Comparison of ENCODE assay signal across 8 cellular contexts in the genomic region with DNA sequence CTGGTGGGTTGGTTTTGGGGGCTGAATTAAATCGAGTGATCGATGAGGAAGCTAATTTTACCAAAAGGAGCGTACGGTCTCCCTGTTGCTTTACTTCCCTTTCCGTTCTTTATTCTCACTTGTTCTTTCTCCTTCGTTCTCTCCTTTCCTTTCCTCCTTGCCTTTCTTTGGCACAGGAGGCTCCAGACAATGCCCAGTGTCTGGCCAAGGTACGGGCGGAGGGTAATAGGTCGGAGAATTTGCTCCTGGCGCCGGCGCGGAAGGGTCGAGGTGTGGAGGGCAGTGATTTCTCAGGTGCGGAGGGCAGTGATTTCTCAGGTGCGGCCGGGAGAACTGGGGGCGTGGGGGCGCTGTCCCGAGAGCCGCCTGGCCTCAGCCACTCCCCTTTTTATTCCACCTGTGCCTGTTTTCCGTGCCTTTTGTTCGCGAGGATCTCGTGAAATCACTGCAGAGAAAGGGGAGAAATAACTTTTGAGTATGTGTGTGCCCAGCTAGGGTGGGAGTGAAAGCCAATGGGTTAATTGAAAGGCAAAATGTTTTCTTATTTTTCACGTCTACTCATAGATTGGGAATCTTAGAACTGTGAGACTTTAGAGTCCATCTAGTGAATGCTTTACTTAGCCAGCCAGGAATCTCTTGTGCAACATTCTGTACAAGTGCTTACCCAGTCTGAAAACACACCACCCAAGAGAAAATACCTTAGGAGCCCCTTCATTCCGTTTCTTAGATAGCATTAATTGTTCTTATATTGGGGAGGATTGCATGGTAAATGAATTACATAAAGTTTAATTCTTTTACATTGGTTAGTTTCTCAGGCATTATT. TPM values are rescaled to one million over a fixed set of nuclear protein-coding genes. Genes with fewer than 3 reads are reported as not detected.
DNase-seq lines count a peak whose midpoint lies in the region; ATAC-seq and TF ChIP-seq lines count a peak whose summit lies in the region.

No MANE protein-coding gene starts in this region.

- POLR2A ChIA-PET in MCF 10A (lab: Yijun Ruan, JAX), result interaction anchor here (0.9 to 4.9 kb wide), 27 partner anchors 8 to 788 kb away, joined by 3 to 51 read pairs (median 5); partner anchors contain the start of genes ARHGAP29, DNTTIP2 and DR1

- peak overlapping the region; percentile 78 for H3K27ac Mint-ChIP-seq in activated T-cell treated with anti-CD3 and anti-CD28 coated beads, Interleukin-2, amount 50 U/mL, for 72 hours
- peak overlapping the region; percentile 95 for H3K27ac Mint-ChIP-seq in MCF 10A (ENCODE audit: low read depth, unreplicated experiment)

- CTCF ChIA-PET in MCF 10A (lab: Yijun Ruan, JAX), result interaction anchor here (0.7 to 0.8 kb wide), 5 partner anchors 27 to 389 kb away, joined by 3 read pairs; no protein-coding TSS in a partner anchor

- H3K36me3 Mint-ChIP-seq in activated T-cell treated with anti-CD3 and anti-CD28 coated beads, Interleukin-2, amount 50 U/mL, for 72 hours (ENCODE audit: insufficient read depth in 2 of 2), result peaks cover 2 to 5% of the 10 kb centered on the region in 2 donors
- peaks cover 7% of the 10 kb centered on the region for H3K36me3 Mint-ChIP-seq in MCF 10A (ENCODE audit: insufficient read depth, unreplicated experiment)

- peaks cover 16 to 52% of the 10 kb centered on the region in 2 donors for H3K27me3 ChIP-seq in stomach smooth muscle (ENCODE audit: control insufficient read depth in 1 of 2, insufficient read depth in 2 of 2, low read length in 2 of 2)

- H3K4me1 ChIP-seq in stomach smooth muscle (ENCODE audit: control insufficient read depth, insufficient read depth, low read length), result peaks cover 9% of the 10 kb centered on the region

- no peak for ATAC-seq in activated T-cell treated with anti-CD3 and anti-CD28 coated beads, Interleukin-2, amount 50 U/mL, for 72 hours (replicated peaks in 1 of 2)

- peak overlapping the region in 1 of 2 donors; percentile 38 for H3K9ac ChIP-seq in stomach smooth muscle (ENCODE audit: low read length in 2 of 2)

- H3K4me1 Mint-ChIP-seq in activated T-cell treated with anti-CD3 and anti-CD28 coated beads, Interleukin-2, amount 50 U/mL, for 72 hours (ENCODE audit: low read depth), result peaks cover 18% of the 10 kb centered on the region
- H3K4me1 Mint-ChIP-seq in MCF 10A (ENCODE audit: insufficient read depth, unreplicated experiment), result peaks cover 36% of the 10 kb centered on the region

- H3K4me3 Mint-ChIP-seq in activated T-cell treated with anti-CD3 and anti-CD28 coated beads, Interleukin-2, amount 50 U/mL, for 72 hours, result peak overlapping the region; percentile 90 to 97
- peak overlapping the region; percentile 100 for H3K4me3 Mint-ChIP-seq in MCF 10A (ENCODE audit: unreplicated experiment)

- peak overlapping the region; percentile 70 to 78 for H3K4me3 ChIP-seq in stomach smooth muscle (ENCODE audit: low read length in 2 of 2)

- H3K9me3 Mint-ChIP-seq in activated T-cell treated with anti-CD3 and anti-CD28 coated beads, Interleukin-2, amount 50 U/mL, for 72 hours, result no peaks in the 10 kb centered on the region
- no peaks in the 10 kb centered on the region for H3K9me3 Mint-ChIP-seq in MCF 10A (ENCODE audit: unreplicated experiment)

- H3K27ac ChIP-seq in stomach smooth muscle (ENCODE audit: low read length), result no peak overlapping the region

- no peak for DNase-seq in activated T-cell treated with anti-CD3 and anti-CD28 coated beads, Interleukin-2, amount 50 U/mL, for 72 hours
- no peak for DNase-seq in activated T-cell treated with anti-CD3 and anti-CD28 coated beads, Interleukin-2, amount 50 U/mL, for 48 hours
- DNase-seq in NCI-H2029 treated with DMSO at 0.1 percent for 48 hours (lab: John Stamatoyannopoulos, UW) (peak; percentile 78), MCF 10A (ENCODE audit: unreplicated experiment) (peak; percentile 55), kidney tubule cell (ENCODE audit: low spot score) (peak; percentile 76), GOT3 (lab: John Stamatoyannopoulos, UW) (no peak)
- DNase-seq in stimulated activated CD4-positive, alpha-beta T cell treated with anti-CD3 and anti-CD28 coated beads, Interleukin-4, amount 100 ng/mL, for 24 hours, result no peak

- TSS peak; percentile 36 for BruUV-seq in MCF 10A (replicated peaks; lab: Mats Ljungman, UMichigan)

- H3K36me3 ChIP-seq in stomach smooth muscle (ENCODE audit: control insufficient read depth in 2 of 2, insufficient read depth in 2 of 2, low read length in 2 of 2), result no peaks in the 10 kb centered on the region

- intact Hi-C loops in MCF 10A (cut with micrococcal nuclease), result loop anchor here (1.0 to 2.0 kb wide), 2 partner anchors 70 to 106 kb away; no protein-coding TSS in a partner anchor

- no peaks in the 10 kb centered on the region for H3K9me3 ChIP-seq in stomach smooth muscle (ENCODE audit: control insufficient read depth in 2 of 2, low read length in 2 of 2)

- peaks cover 37% of the 10 kb centered on the region for H3K27me3 Mint-ChIP-seq in activated T-cell treated with anti-CD3 and anti-CD28 coated beads, Interleukin-2, amount 50 U/mL, for 72 hours (ENCODE audit: low read depth)
- no peaks in the 10 kb centered on the region for H3K27me3 Mint-ChIP-seq in MCF 10A (ENCODE audit: insufficient read depth, unreplicated experiment)

- TF ChIP-seq CTCF in MCF 10A (IDR thresholded peaks at IDR 0.05; ENCODE audit: unreplicated experiment), result no peak

RNA-seq across cellular contexts. Expression of gene FNBP1L, which starts 1.3 kb away (rescaled TPM):
- total RNA-seq in activated T-cell treated with anti-CD3 and anti-CD28 coated beads, Interleukin-2, amount 50 U/mL, for 72 hours, result 1 to 10 TPM; 1.3 to 1.6 TPM
- 30.7 and 31.8 TPM in 2 replicates for total RNA-seq in MCF 10A (2022)

Comparison
In these comparisons a context has a peak if more than half of its experiments do, and no peak if none do; other contexts are left out.
1. DNase-seq: peak in NCI-H2029 treated with DMSO at 0.1 percent for 48 hours (single experiment), MCF 10A (single experiment) and kidney tubule cell (single experiment); none in activated T-cell treated with anti-CD3 and anti-CD28 coated beads, Interleukin-2, amount 50 U/mL, for 72 hours (0 of 2), activated T-cell treated with anti-CD3 and anti-CD28 coated beads, Interleukin-2, amount 50 U/mL, for 48 hours (0 of 2), GOT3 (single experiment) and stimulated activated CD4-positive, alpha-beta T cell treated with anti-CD3 and anti-CD28 coated beads, Interleukin-4, amount 100 ng/mL, for 24 hours (single experiment).
2. RNA of gene FNBP1L, which starts 1.3 kb away (total RNA-seq): 30.7 to 31.8 TPM in MCF 10A; 1.3 to 1.6 TPM in activated T-cell treated with anti-CD3 and anti-CD28 coated beads, Interleukin-2, amount 50 U/mL, for 72 hours; every median in the first group is over 10 times any median in the second.